In genomic region chr6:111478064-111478476, GRCh38 we compare ENCODE assay signal across 9 cellular contexts. TPM values are rescaled to one million over a fixed set of nuclear protein-coding genes. Genes with fewer than 3 reads are reported as not detected.
A peak's percentile ranks its signal among the peaks of the same experiment; 100 is the strongest.
DNase-seq lines count a peak whose midpoint lies in the region; ATAC-seq and TF ChIP-seq lines count a peak whose summit lies in the region.
"Had no signal": no experiment of that assay in that cellular context is flagged by ENCODE, and none has a peak within 500 bp of the region (broad histone marks: within the 10 kb centered on the region; RNA-seq: fewer than 3 reads in every experiment).

No MANE protein-coding gene starts in this region.

- in situ Hi-C loops in GM23248 (cut with MboI) = no loop called here

- H3K9ac ChIP-seq in GM23248 (0 out of 2 replicates have a peak overlapping the region, but pooled peaks have one; percentile 7), OCI-LY1 (ENCODE audit: low read length) (no peak overlapping the region; the same call in 1 of the 2 replicates)

- ATAC-seq in GM21423 (IDR thresholded peaks at IDR 0.05; ENCODE audit: unreplicated experiment) (no peak), HG02884 (IDR thresholded peaks at IDR 0.05; ENCODE audit: unreplicated experiment) (no peak)
- ATAC-seq: activated CD8-positive, alpha-beta T cell treated with anti-CD3 and anti-CD28 coated beads, Interleukin-2, amount 10 ng/mL, durations not matched to agents 7 days and 5 days had no signal

- no peaks in the 10 kb centered on the region for H3K27me3 Mint-ChIP-seq in osteocyte (ENCODE audit: unreplicated experiment)

- H3K9me3 ChIP-seq in GM23248 (ENCODE audit: low read depth) (no peaks in the 10 kb centered on the region), OCI-LY1 (ENCODE audit: low read length) (no peaks in the 10 kb centered on the region)

- no peaks in the 10 kb centered on the region for H3K27me3 ChIP-seq in GM23248 (replicated peaks; ENCODE audit: insufficient read depth)
- H3K27me3 ChIP-seq in OCI-LY1 (ENCODE audit: insufficient read depth, low read length) = no peaks in the 10 kb centered on the region

- DNase-seq in GM23248 (peak; percentile 61), dermis blood vessel endothelial cell (peak; percentile 40), osteocyte (ENCODE audit: extremely low spot score, unreplicated experiment) (no peak), NCI-H446 treated with DMSO at 0.1 percent for 48 hours (lab: John Stamatoyannopoulos, UW) (no peak)
- DNase-seq: activated CD8-positive, alpha-beta T cell treated with anti-CD3 and anti-CD28 coated beads, Interleukin-2, amount 10 ng/mL, durations not matched to agents 7 days and 5 days had no signal

- H3K4me2 ChIP-seq in GM23248 (ENCODE audit: unreplicated experiment) (peak overlapping the region; percentile 64), OCI-LY1 (ENCODE audit: low read length) (peak overlapping the region; percentile 45)

- H3K27ac ChIP-seq in GM23248 (peak overlapping the region; percentile 98), OCI-LY1 (ENCODE audit: low read depth, low read length, poor library complexity, severe bottlenecking) (peak overlapping the region; percentile 99)

- H3F3A ChIP-seq in GM23248 (ENCODE audit: insufficient read depth) (peaks cover 26% of the 10 kb centered on the region; the same call in 1 of the 2 replicates), OCI-LY1 (ENCODE audit: insufficient read depth, low read length) (no peaks in the 10 kb centered on the region)

- peaks cover 40% of the 10 kb centered on the region for H3K4me1 Mint-ChIP-seq in osteocyte (ENCODE audit: unreplicated experiment)

- H3K36me3 Mint-ChIP-seq in osteocyte (ENCODE audit: unreplicated experiment) = no peaks in the 10 kb centered on the region

- H4K20me1 ChIP-seq in GM23248 (ENCODE audit: insufficient read depth) (peaks cover 4% of the 10 kb centered on the region; the same call in 1 of the 2 replicates), OCI-LY1 (ENCODE audit: insufficient read depth, low read length) (no peaks in the 10 kb centered on the region)

- H3K4me1 ChIP-seq in GM23248 (ENCODE audit: insufficient read depth) = peaks cover 44% of the 10 kb centered on the region
- peaks cover 52% of the 10 kb centered on the region for H3K4me1 ChIP-seq in OCI-LY1 (ENCODE audit: insufficient read depth, low read length, severe bottlenecking)

- H3K9me3 Mint-ChIP-seq in osteocyte (ENCODE audit: unreplicated experiment) = no peaks in the 10 kb centered on the region
- H3K9me3 Mint-ChIP-seq: neural crest cell had no signal

- H3K36me3 ChIP-seq in GM23248 (ENCODE audit: low read depth) = no peaks in the 10 kb centered on the region
- H3K36me3 ChIP-seq in OCI-LY1 (ENCODE audit: insufficient read depth, low read length) = no peaks in the 10 kb centered on the region

- H3K27ac Mint-ChIP-seq in osteocyte (ENCODE audit: unreplicated experiment) = peak overlapping the region; percentile 3

- H3K79me2 ChIP-seq in GM23248 (ENCODE audit: insufficient read depth) (peaks cover 93% of the 10 kb centered on the region), OCI-LY1 (ENCODE audit: insufficient read depth, low read length) (peaks cover 92% of the 10 kb centered on the region)

- peak overlapping the region; percentile 37 for H3K4me3 ChIP-seq in GM23248
- H3K4me3 ChIP-seq in OCI-LY1 (ENCODE audit: low read depth, low read length, poor library complexity, severe bottlenecking) = peak overlapping the region; percentile 9

- no peak overlapping the region for H3K4me3 Mint-ChIP-seq in osteocyte (ENCODE audit: unreplicated experiment)
- H3K4me3 Mint-ChIP-seq: activated CD8-positive, alpha-beta T cell treated with anti-CD3 and anti-CD28 coated beads, Interleukin-2, amount 10 ng/mL, durations not matched to agents 7 days and 5 days had no signal

- H3K9me2 ChIP-seq in GM23248 (ENCODE audit: insufficient read depth) (no peaks in the 10 kb centered on the region), OCI-LY1 (ENCODE audit: low read depth, low read length) (no peaks in the 10 kb centered on the region)

- H2AFZ ChIP-seq in GM23248 = no peak overlapping the region
- H2AFZ ChIP-seq in OCI-LY1 (ENCODE audit: low read length) = no peak overlapping the region

- TF ChIP-seq CTCF in OCI-LY1 (IDR thresholded peaks at IDR 0.05; ENCODE audit: low read length) (no peak), osteocyte (IDR thresholded peaks at IDR 0.05) (no peak)

- WGBS in GM23248 (ENCODE audit: low coverage in 1 of 2, low lambda C conversion rate in 2 of 2, missing lambda C conversion rate in 2 of 2), 2 experiments = 5% methylated on average over 3 of the region's 3 CpGs

RNA-seq across cellular contexts. Expression of gene REV3L, which starts 4.9 kb away (rescaled TPM):
- total RNA-seq in GM23248 (2014; rRNA removed; shearing (Covaris generic)) = 25.1 and 31.7 TPM in 2 replicates
- polyA plus RNA-seq in GM23248 (2016; fragmentation: Nextera tagmentation; extraction: Ambion mirVana) = 24.0 and 25.0 TPM in 2 replicates
- total RNA-seq in dermis blood vessel endothelial cell (39.5 and 61.2 TPM in 2 replicates), osteocyte (26.4 and 29.4 TPM in 2 replicates)

Comparison
In these comparisons a context has a peak if more than half of its experiments do, and no peak if none do; other contexts are left out.
1. DNase-seq: peak in GM23248 (single experiment) and dermis blood vessel endothelial cell (single experiment); none in osteocyte (single experiment) and NCI-H446 treated with DMSO at 0.1 percent for 48 hours (single experiment).